Comparison of ENCODE assay signal across 11 cellular contexts in genomic region chr10:95837368-95837776, GRCh38.
DNase-seq lines count a peak whose midpoint lies in the region; ATAC-seq and TF ChIP-seq lines count a peak whose summit lies in the region.
"Had no signal": no experiment of that assay in that cellular context is flagged by ENCODE, and none has a peak within 500 bp of the region (broad histone marks: within the 10 kb centered on the region; RNA-seq: fewer than 3 reads in every experiment).

No MANE protein-coding gene starts in this region.

- CTCF ChIA-PET in activated B cell treated with CpG ODN at 0.5 μM for 24 hours (lab: Charles Lee): interaction anchor here (1.0 to 20.1 kb wide), 8 partner anchors 11 to 143 kb away, joined by 3 to 427 read pairs (median 16); partner anchors contain the start of genes ENTPD1 and TCTN3

- H3K27ac ChIP-seq in parathyroid adenoma: peak overlapping the region; percentile 74
- H3K27ac ChIP-seq: SK-N-MC had no signal

- H3K27me3 ChIP-seq in parathyroid adenoma (ENCODE audit: control insufficient read depth, insufficient read depth, low read length): no peaks in the 10 kb centered on the region

- H3K9me3 Mint-ChIP-seq in activated B cell treated with CpG ODN at 0.5 μM for 24 hours: no peaks in the 10 kb centered on the region
- H3K9me3 Mint-ChIP-seq: effector memory CD8-positive, alpha-beta T cell had no signal

- DNase-seq in activated B cell treated with CpG ODN at 0.5 μM for 24 hours (no peak), DMS153 treated with DMSO at 0.1 percent for 48 hours (lab: John Stamatoyannopoulos, UW; ENCODE audit: unreplicated experiment) (no peak), NCI-H2227 (lab: John Stamatoyannopoulos, UW; ENCODE audit: unreplicated experiment) (no peak), posterior vena cava (ENCODE audit: low spot score) (no peak)
- DNase-seq: effector memory CD8-positive, alpha-beta T cell; NCI-H2171 treated with DMSO at 0.1 percent for 48 hours had no signal

- H3K27me3 Mint-ChIP-seq in activated B cell treated with CpG ODN at 0.5 μM for 24 hours: no peaks in the 10 kb centered on the region

- peaks cover 38% of the 10 kb centered on the region for H3K4me1 ChIP-seq in parathyroid adenoma

- intact Hi-C loops in activated B cell treated with CpG ODN at 0.5 μM for 24 hours (cut with micrococcal nuclease): no loop called here
- intact Hi-C loops in posterior vena cava (cut with DNase I): no loop called here

- H3K9ac ChIP-seq in parathyroid adenoma: no peak overlapping the region

- H3K4me2 ChIP-seq in parathyroid adenoma (ENCODE audit: low read length): no peak overlapping the region

- peak overlapping the region; percentile 89 for H2AFZ ChIP-seq in parathyroid adenoma

- POLR2A ChIA-PET in activated B cell treated with CpG ODN at 0.5 μM for 24 hours (lab: Charles Lee): interaction anchor here (0.7 to 20.2 kb wide), 13 partner anchors 10 to 143 kb away, joined by 3 to 572 read pairs (median 5); partner anchors contain the start of genes ENTPD1 and TCTN3

- H3K4me3 Mint-ChIP-seq in activated B cell treated with CpG ODN at 0.5 μM for 24 hours: peak overlapping the region; percentile 63
- H3K4me3 Mint-ChIP-seq: effector memory CD8-positive, alpha-beta T cell had no signal

- ATAC-seq in GM18519 (IDR thresholded peaks at IDR 0.05; ENCODE audit: low FRiP score, unreplicated experiment) (peak; percentile 24), HG02571 (IDR thresholded peaks at IDR 0.05; ENCODE audit: unreplicated experiment) (peak; percentile 20), activated B cell treated with CpG ODN at 0.5 μM for 24 hours (ENCODE audit: low read depth) (peak; percentile 8), HG03571 (IDR thresholded peaks at IDR 0.05; ENCODE audit: unreplicated experiment) (no peak)
- ATAC-seq: effector memory CD8-positive, alpha-beta T cell had no signal

- no peaks in the 10 kb centered on the region for H3K36me3 ChIP-seq in parathyroid adenoma (ENCODE audit: control insufficient read depth, insufficient read depth, low read length)

- peak overlapping the region; percentile 95 for H3K27ac Mint-ChIP-seq in activated B cell treated with CpG ODN at 0.5 μM for 24 hours

- H3K79me2 ChIP-seq in parathyroid adenoma: no peaks in the 10 kb centered on the region

- no peak overlapping the region for H3K4me3 ChIP-seq in parathyroid adenoma (ENCODE audit: low read depth, low read length)
- H3K4me3 ChIP-seq: SK-N-MC had no signal

- TF ChIP-seq CTCF in activated B cell treated with CpG ODN at 0.5 μM for 24 hours (IDR thresholded peaks at IDR 0.05) (no peak), parathyroid adenoma (IDR thresholded peaks at IDR 0.05) (no peak)

- H3K9me3 ChIP-seq in parathyroid adenoma (ENCODE audit: control insufficient read depth, low read length): no peaks in the 10 kb centered on the region

- H3K4me1 Mint-ChIP-seq in activated B cell treated with CpG ODN at 0.5 μM for 24 hours: peaks cover 99% of the 10 kb centered on the region

- peaks cover 20% of the 10 kb centered on the region for H3K36me3 Mint-ChIP-seq in activated B cell treated with CpG ODN at 0.5 μM for 24 hours (ENCODE audit: low read depth)
